ENCODE assay signal across 9 cellular contexts in the genomic region with DNA sequence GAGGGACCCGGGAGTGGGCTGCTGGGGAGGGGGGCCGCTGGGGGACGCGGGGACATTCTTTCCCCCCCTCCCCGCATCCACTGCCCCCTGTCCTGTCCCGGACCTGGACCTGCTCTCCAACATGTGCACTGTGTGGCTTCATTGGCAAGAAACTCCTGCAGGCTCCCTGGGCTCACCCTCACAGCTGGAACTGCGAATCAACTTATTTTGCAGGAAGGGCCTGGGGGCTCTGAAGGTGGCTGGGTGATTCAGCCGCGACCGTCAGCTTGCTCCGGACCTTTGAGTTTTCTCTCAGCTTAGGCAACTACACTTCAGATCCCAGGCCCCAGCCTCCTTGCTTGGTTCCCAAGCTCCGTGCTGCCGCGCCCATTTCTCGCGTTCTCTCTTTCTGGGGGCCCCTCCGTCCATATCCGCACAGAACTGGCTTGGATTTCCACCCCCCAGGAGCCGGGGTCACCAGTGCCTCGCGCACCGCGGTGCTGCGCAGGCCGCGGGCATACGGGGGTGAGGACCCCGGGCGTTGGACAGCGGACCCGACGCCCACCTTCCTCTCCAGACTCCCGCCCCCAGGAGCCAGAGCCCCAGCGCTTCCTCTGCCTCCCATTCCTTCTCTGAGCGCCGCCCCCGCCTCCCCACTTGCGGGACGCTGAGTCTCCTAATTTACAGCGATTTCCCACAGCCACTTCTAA. TPM values are rescaled to one million over a fixed set of nuclear protein-coding genes. Genes with fewer than 3 reads are reported as not detected.
A peak's percentile ranks its signal among the peaks of the same experiment; 100 is the strongest.
DNase-seq lines count a peak whose midpoint lies in the region; ATAC-seq, FAIRE-seq and TF ChIP-seq lines count a peak whose summit lies in the region.
"Had no signal": no experiment of that assay in that cellular context is flagged by ENCODE, and none has a peak within 500 bp of the region (broad histone marks: within the 10 kb centered on the region; RNA-seq: fewer than 3 reads in every experiment).

No MANE protein-coding gene starts in this region.

- peaks cover 6 to 16% of the 10 kb centered on the region in 2 experiments for H3K36me3 ChIP-seq in keratinocyte (ENCODE audit: control insufficient read depth in 2 of 2, extremely low read depth in 1 of 2, insufficient read depth in 2 of 2, low read length in 2 of 2)
- H3K36me3 ChIP-seq in stomach, result no peaks in the 10 kb centered on the region
- H3K36me3 ChIP-seq in OCI-LY7 (ENCODE audit: insufficient read depth, low read length), result no peaks in the 10 kb centered on the region

- in situ Hi-C loops in astrocyte of the spinal cord (cut with HindIII; ENCODE audit: low sequenced_read_pairs), result no loop called here

- peak; percentile 62 for DNase-seq in Right ventricle myocardium superior
- no peak for DNase-seq in cardiac septum (ENCODE audit: low spot score)
- DNase-seq in astrocyte of the spinal cord (ENCODE audit: low read depth, low spot score), result peak; percentile 67
- no peak for DNase-seq in keratinocyte (ENCODE audit: low read depth, low spot score)
- DNase-seq in stomach, result no peak
- DNase-seq in OCI-LY7 (ENCODE audit: low spot score), result no peak
- DNase-seq in COR-L47 (lab: John Stamatoyannopoulos, UW), result no peak

- no TSS peak for BruUV-seq in OCI-LY7 (replicated peaks; lab: Mats Ljungman, UMichigan)

- CTCF ChIA-PET in OCI-LY7 (lab: Charles Lee; ENCODE audit: unreplicated experiment), result no interaction called here

- no peaks in the 10 kb centered on the region for H3K9me1 ChIP-seq in keratinocyte (ENCODE audit: control insufficient read depth, extremely low read depth, insufficient read depth, low read length)

- no peak for FAIRE-seq in keratinocyte (lab: Jason Lieb, UNC)
- FAIRE-seq: endometrium had no signal

- no peak for TF ChIP-seq EP300 in stomach (IDR thresholded peaks at IDR 0.05)

- 6 to 15% (median 10%) methylated on average over 32 to 40 of the region's 40 CpGs for WGBS in stomach, 5 donors

- no peaks in the 10 kb centered on the region for H3K9me2 ChIP-seq in OCI-LY7 (ENCODE audit: insufficient read depth, low read length)

- H3K27me3 ChIP-seq in keratinocyte (ENCODE audit: control insufficient read depth, extremely low read depth, insufficient read depth, low read length) (no peaks in the 10 kb centered on the region), stomach (no peaks in the 10 kb centered on the region)

- H3K4me2 ChIP-seq in keratinocyte (ENCODE audit: control insufficient read depth, extremely low read depth, insufficient read depth, low read depth, low read length) (peak overlapping the region; percentile 89), OCI-LY7 (ENCODE audit: low read length) (no peak overlapping the region)

- H3K9me3 ChIP-seq in keratinocyte (ENCODE audit: control insufficient read depth, low read depth, low read length) (no peaks in the 10 kb centered on the region), stomach (no peaks in the 10 kb centered on the region), OCI-LY7 (ENCODE audit: low read length) (no peaks in the 10 kb centered on the region)

- H3K27ac ChIP-seq in keratinocyte (ENCODE audit: control insufficient read depth, insufficient read depth, low read length) (peak overlapping the region; percentile 95), stomach (peak overlapping the region; percentile 93 to 99 (median 96)), OCI-LY7 (ENCODE audit: low read depth, low read length, poor library complexity, severe bottlenecking) (no peak overlapping the region)

- H3K4me3 ChIP-seq in astrocyte of the spinal cord (ENCODE audit: low read depth, low read length) (peak overlapping the region; percentile 91), keratinocyte (ENCODE audit: control insufficient read depth in 2 of 3, extremely low read depth in 1 of 3, insufficient read depth in 2 of 3, low read depth in 1 of 3, low read length in 3 of 3) (peak overlapping the region; percentile 76 to 100 (median 89)), stomach (peak overlapping the region; percentile 83 to 95 (median 88)), OCI-LY7 (ENCODE audit: low read depth, low read length, poor library complexity, severe bottlenecking) (no peak overlapping the region)

- intact Hi-C loops in Right ventricle myocardium superior (cut with DNase I) (loop anchor here (5.0 kb wide), 1 partner anchor 150 kb away; no protein-coding TSS in a partner anchor), cardiac septum (cut with DNase I) (loop anchor here (2.0 kb wide), 1 partner anchor 14 kb away; no protein-coding TSS in a partner anchor), stomach (cut with DNase I; ENCODE audit: low total_unique reads) (no loop called here), OCI-LY7 (cut with micrococcal nuclease; ENCODE audit: unreplicated experiment) (no loop called here)

- H3K79me2 ChIP-seq in keratinocyte (ENCODE audit: control insufficient read depth, insufficient read depth, low read length) (peaks cover 45% of the 10 kb centered on the region), OCI-LY7 (ENCODE audit: insufficient read depth, low read depth, low read length) (no peaks in the 10 kb centered on the region)

- POLR2A ChIA-PET in OCI-LY7 (lab: Charles Lee), result no interaction called here

- H3K4me1 ChIP-seq in keratinocyte (ENCODE audit: control insufficient read depth, extremely low read depth, insufficient read depth, low read length) (peaks cover 44% of the 10 kb centered on the region), stomach (peaks cover 63 to 81% (median 78%) of the 10 kb centered on the region in 4 donors), OCI-LY7 (ENCODE audit: insufficient read depth, low read length, poor library complexity, severe bottlenecking) (peaks cover 15% of the 10 kb centered on the region)

- H3K9ac ChIP-seq in keratinocyte (ENCODE audit: control insufficient read depth, extremely low read depth, insufficient read depth, low read length), result peak overlapping the region; percentile 82

- H4K20me1 ChIP-seq in keratinocyte (ENCODE audit: control insufficient read depth, extremely low read depth, insufficient read depth, low read length) (peaks cover 11% of the 10 kb centered on the region), OCI-LY7 (ENCODE audit: insufficient read depth, low read length) (no peaks in the 10 kb centered on the region)

- dilution Hi-C loops in keratinocyte (cut with MboI; ENCODE audit: extremely low pct_ligation_motif_present, low sequenced_read_pairs), result no loop called here

- TF ChIP-seq CTCF in astrocyte of the spinal cord (IDR thresholded peaks at IDR 0.05; ENCODE audit: low read depth, low read length) (no peak), keratinocyte (optimal IDR thresholded peaks at IDR 0.05 in 1 of 3, IDR thresholded peaks at IDR 0.05 in 1 of 3, conservative IDR thresholded peaks at IDR 0.05 in 1 of 3; ENCODE audit: extremely low read depth in 1 of 3, insufficient read depth in 2 of 3, low read length in 3 of 3) (no peak), stomach (IDR thresholded peaks at IDR 0.05) (no peak), OCI-LY7 (conservative IDR thresholded peaks at IDR 0.05; ENCODE audit: low read length) (no peak)

- H2AFZ ChIP-seq in keratinocyte (ENCODE audit: control insufficient read depth, low read length) (no peak overlapping the region), OCI-LY7 (ENCODE audit: low read length) (no peak overlapping the region)

- ATAC-seq in Right ventricle myocardium superior (ENCODE audit: poor library complexity) (peak; percentile 0), HG03378 (IDR thresholded peaks at IDR 0.05; ENCODE audit: unreplicated experiment) (no peak)

- TF ChIP-seq POLR2A in stomach (IDR thresholded peaks at IDR 0.05), result no peak

RNA-seq across cellular contexts. Expression of a gene that starts 0.5 kb away (rescaled TPM):
- 318 TPM for total RNA-seq in Right ventricle myocardium superior
- 485 TPM for total RNA-seq in cardiac septum
- polyA plus RNA-seq in keratinocyte, result 195 to 220 TPM (median 207 TPM) in 3 replicates
- polyA plus RNA-seq in keratinocyte (2011; ENCODE audit: low read depth), result 177 TPM
- 69.0 and 81.5 TPM in 2 replicates for polyA plus RNA-seq in keratinocyte (2011; cell fraction: cytosol; rRNA removed)
- 933 and 1,273 TPM in 2 replicates for polyA plus RNA-seq in keratinocyte (2011; cell fraction: nucleus; rRNA removed)
- polyA plus RNA-seq in keratinocyte (2012; ENCODE audit: low replicate concordance), result 296 and 367 TPM in 2 replicates
- 503 to 1,127 TPM (median 686 TPM) in 3 replicates for polyA minus RNA-seq in keratinocyte
- 209 TPM for polyA minus RNA-seq in keratinocyte (2011; cell fraction: cytosol; rRNA and poly(A)+ RNA removed)
- 2,164 and 3,990 TPM in 2 replicates for polyA minus RNA-seq in keratinocyte (2011; cell fraction: nucleus; rRNA and poly(A)+ RNA removed)
- 100 to 1,000 TPM; 550 to 693 (median 622) TPM for total RNA-seq in stomach
- polyA plus RNA-seq in stomach, result 10 to 100 TPM; 37.4 to 76.8 (median 60.3) TPM
- 0.08 and 0.28 TPM in 2 replicates for total RNA-seq in OCI-LY7 (2014; rRNA removed; shearing (Covaris generic))
- total RNA-seq in OCI-LY7 (2022), result 0.21 and 0.30 TPM in 2 replicates

RNA-seq across cellular contexts. Expression of a gene that starts 26.6 kb away (rescaled TPM):
- 794 TPM for total RNA-seq in Right ventricle myocardium superior
- 735 TPM for total RNA-seq in cardiac septum
- polyA plus RNA-seq in keratinocyte, result 1,553 to 1,943 TPM (median 1,735 TPM) in 3 replicates
- 533 TPM for polyA plus RNA-seq in keratinocyte (2011; ENCODE audit: low read depth)
- polyA plus RNA-seq in keratinocyte (2011; cell fraction: cytosol; rRNA removed), result 1,489 and 2,026 TPM in 2 replicates
- 533 and 561 TPM in 2 replicates for polyA plus RNA-seq in keratinocyte (2011; cell fraction: nucleus; rRNA removed)
- polyA plus RNA-seq in keratinocyte (2012; ENCODE audit: low replicate concordance), result 1,577 and 1,717 TPM in 2 replicates
- 1,076 to 1,632 TPM (median 1,456 TPM) in 3 replicates for polyA minus RNA-seq in keratinocyte
- polyA minus RNA-seq in keratinocyte (2011; cell fraction: cytosol; rRNA and poly(A)+ RNA removed), result 1,594 TPM
- 251 and 310 TPM in 2 replicates for polyA minus RNA-seq in keratinocyte (2011; cell fraction: nucleus; rRNA and poly(A)+ RNA removed)
- total RNA-seq in stomach, result 1,000 to 10,000 TPM in 1 of 5 donors, 100 to 1,000 TPM in 4; 671 to 1,412 (median 779) TPM
- 1,000 to 10,000 TPM; 1,415 to 1,760 (median 1,525) TPM for polyA plus RNA-seq in stomach
- total RNA-seq in OCI-LY7 (2014; rRNA removed; shearing (Covaris generic)), result 2,328 and 2,651 TPM in 2 replicates
- total RNA-seq in OCI-LY7 (2022), result 1,778 and 1,903 TPM in 2 replicates

RNA-seq across cellular contexts. Expression of a gene that starts 44.2 kb away (rescaled TPM):
- total RNA-seq in Right ventricle myocardium superior, result 14.7 TPM
- 11.7 TPM for total RNA-seq in cardiac septum
- polyA plus RNA-seq in keratinocyte, result 10.1 to 12.3 TPM (median 10.5 TPM) in 3 replicates
- polyA plus RNA-seq in keratinocyte (2011; ENCODE audit: low read depth), result 4.3 TPM
- 4.7 and 7.8 TPM in 2 replicates for polyA plus RNA-seq in keratinocyte (2011; cell fraction: cytosol; rRNA removed)
- polyA plus RNA-seq in keratinocyte (2011; cell fraction: nucleus; rRNA removed), result 31.6 and 35.4 TPM in 2 replicates
- 10.6 and 11.7 TPM in 2 replicates for polyA plus RNA-seq in keratinocyte (2012; ENCODE audit: low replicate concordance)
- polyA minus RNA-seq in keratinocyte, result 5.7 to 10.8 TPM (median 9.4 TPM) in 3 replicates
- polyA minus RNA-seq in keratinocyte (2011; cell fraction: cytosol; rRNA and poly(A)+ RNA removed), result 7.5 TPM
- polyA minus RNA-seq in keratinocyte (2011; cell fraction: nucleus; rRNA and poly(A)+ RNA removed), result 9.0 and 14.4 TPM in 2 replicates
- total RNA-seq in stomach, result 10 to 100 TPM in 3 of 5 donors, 1 to 10 TPM in 2; 6.1 to 36.2 (median 12.3) TPM
- 10 to 100 TPM; 13.3 to 18.9 (median 16.3) TPM for polyA plus RNA-seq in stomach
- total RNA-seq in OCI-LY7 (2014; rRNA removed; shearing (Covaris generic)), result 15.6 and 22.5 TPM in 2 replicates
- 38.2 and 40.4 TPM in 2 replicates for total RNA-seq in OCI-LY7 (2022)

RNA-seq across cellular contexts. Expression of a gene that starts 54.6 kb away (rescaled TPM):
- total RNA-seq in Right ventricle myocardium superior (28.2 TPM), cardiac septum (36.8 TPM), stomach (100 to 1,000 TPM in 1 of 5 donors, 10 to 100 TPM in 4; 53.9 to 110 (median 85.3) TPM), OCI-LY7 (2022) (162 and 174 TPM in 2 replicates)
- polyA plus RNA-seq in keratinocyte (29.4 to 44.3 TPM (median 39.7 TPM) in 3 replicates), stomach (10 to 100 TPM; 32.8 to 44.6 (median 34.7) TPM)
- polyA plus RNA-seq in keratinocyte (2011; ENCODE audit: low read depth), result 36.0 TPM
- polyA plus RNA-seq in keratinocyte (2011; cell fraction: cytosol; rRNA removed), result 25.2 and 30.6 TPM in 2 replicates
- polyA plus RNA-seq in keratinocyte (2011; cell fraction: nucleus; rRNA removed), result 65.7 and 66.8 TPM in 2 replicates
- polyA plus RNA-seq in keratinocyte (2012; ENCODE audit: low replicate concordance), result 49.0 and 96.6 TPM in 2 replicates
- 56.3 to 107 TPM (median 107 TPM) in 3 replicates for polyA minus RNA-seq in keratinocyte
- polyA minus RNA-seq in keratinocyte (2011; cell fraction: cytosol; rRNA and poly(A)+ RNA removed), result 43.5 TPM
- polyA minus RNA-seq in keratinocyte (2011; cell fraction: nucleus; rRNA and poly(A)+ RNA removed), result 43.9 and 54.5 TPM in 2 replicates
- total RNA-seq in OCI-LY7 (2014; rRNA removed; shearing (Covaris generic)), result 130 and 133 TPM in 2 replicates

Comparison
In these comparisons a context has a peak if more than half of its experiments do, and no peak if none do; other contexts are left out.
1. DNase-seq: peak in Right ventricle myocardium superior (single experiment) and astrocyte of the spinal cord (single experiment); none in cardiac septum (single experiment), keratinocyte (single experiment), stomach (single experiment), OCI-LY7 (single experiment) and COR-L47 (single experiment).
2. RNA of a gene that starts 0.5 kb away (total RNA-seq): 550 to 693 TPM in stomach, 485 TPM in cardiac septum (single experiment) and 318 TPM in Right ventricle myocardium superior (single experiment); 0.08 to 0.30 TPM in OCI-LY7; every median in the first group is over 100 times any median in the second.
3. intact Hi-C loops: an anchor here in Right ventricle myocardium superior (5.0 kb wide) and cardiac septum (2.0 kb wide); none called in stomach and OCI-LY7.